Comparison of ENCODE assay signal across 8 cellular contexts in genomic region chr1:58781541-58782307, GRCh38. TPM values are rescaled to one million over a fixed set of nuclear protein-coding genes. Genes with fewer than 3 reads are reported as not detected.
A peak's percentile ranks its signal among the peaks of the same experiment; 100 is the strongest.
DNase-seq lines count a peak whose midpoint lies in the region; ATAC-seq and TF ChIP-seq lines count a peak whose summit lies in the region.

No MANE protein-coding gene starts in this region.

- 1% methylated on average over 34 to 38 of the region's 42 CpGs for WGBS in upper lobe of left lung, 2 donors

- H3K9me3 ChIP-seq in HUES48 (ENCODE audit: control insufficient read depth, insufficient read depth, low read length) = no peaks in the 10 kb centered on the region
- H3K9me3 ChIP-seq in RWPE2 (ENCODE audit: severe bottlenecking) = no peaks in the 10 kb centered on the region
- no peaks in the 10 kb centered on the region for H3K9me3 ChIP-seq in upper lobe of left lung

- CTCF ChIA-PET in activated naive CD4-positive, alpha-beta T cell treated with anti-CD3 and anti-CD28 coated beads, Interleukin-2, amount 10 ng/mL, durations not matched to agents 7 days and 5 days (lab: Charles Lee) = interaction anchor here (0.7 to 2.0 kb wide), 10 partner anchors 8 to 917 kb away, joined by 3 to 11 read pairs (median 4); no protein-coding TSS in a partner anchor

- peaks cover 23% of the 10 kb centered on the region for H3K4me1 Mint-ChIP-seq in CD14-positive monocyte
- peaks cover 33% of the 10 kb centered on the region for H3K4me1 Mint-ChIP-seq in activated naive CD4-positive, alpha-beta T cell treated with anti-CD3 and anti-CD28 coated beads, Interleukin-2, amount 10 ng/mL, durations not matched to agents 7 days and 5 days
- H3K4me1 Mint-ChIP-seq in glutamatergic neuron (ENCODE audit: low read depth, unreplicated experiment) = peaks cover 2% of the 10 kb centered on the region

- H3K36me3 ChIP-seq in HUES48 (ENCODE audit: control insufficient read depth, insufficient read depth, low read length) = no peaks in the 10 kb centered on the region
- H3K36me3 ChIP-seq in RWPE2 (ENCODE audit: low read depth) = peaks cover 30% of the 10 kb centered on the region
- H3K36me3 ChIP-seq in upper lobe of left lung = peaks cover 0 to 19% (median 3%) of the 10 kb centered on the region in 4 donors

- peak overlapping the region; percentile 70 for H3K4me3 ChIP-seq in HUES48 (ENCODE audit: low read depth, low read length)
- peak overlapping the region; percentile 83 for H3K4me3 ChIP-seq in RWPE2 (ENCODE audit: severe bottlenecking)
- peak overlapping the region; percentile 73 to 87 (median 84) for H3K4me3 ChIP-seq in upper lobe of left lung

- H3K4me1 ChIP-seq in HUES48 (ENCODE audit: control insufficient read depth, insufficient read depth, low read length) = peaks cover 10% of the 10 kb centered on the region
- H3K4me1 ChIP-seq in RWPE2 (ENCODE audit: insufficient read depth, poor library complexity, severe bottlenecking) = peaks cover 26% of the 10 kb centered on the region
- peaks cover 10 to 23% (median 15%) of the 10 kb centered on the region in 4 donors for H3K4me1 ChIP-seq in upper lobe of left lung

- ATAC-seq in RWPE2 (ENCODE audit: low read depth) (no peak), upper lobe of left lung (ENCODE audit: low FRiP score in 2 of 2) (no peak), HG03469 (IDR thresholded peaks at IDR 0.05; ENCODE audit: unreplicated experiment) (no peak)

- peak overlapping the region; percentile 72; the same call in 1 of the 2 replicates for H3K9ac ChIP-seq in HUES48 (ENCODE audit: low read depth, low read length)

- peaks cover 37 to 67% (median 52%) of the 10 kb centered on the region in 3 donors for H3K27me3 Mint-ChIP-seq in CD14-positive monocyte (ENCODE audit: low read depth in 3 of 3)
- H3K27me3 Mint-ChIP-seq in activated naive CD4-positive, alpha-beta T cell treated with anti-CD3 and anti-CD28 coated beads, Interleukin-2, amount 10 ng/mL, durations not matched to agents 7 days and 5 days = peaks cover 32% of the 10 kb centered on the region
- H3K27me3 Mint-ChIP-seq in glutamatergic neuron (ENCODE audit: unreplicated experiment) = peaks cover 14% of the 10 kb centered on the region

- peak; percentile 36 for TF ChIP-seq CTCF in CD14-positive monocyte (IDR thresholded peaks at IDR 0.05)
- TF ChIP-seq CTCF in RWPE2 (IDR thresholded peaks at IDR 0.05; ENCODE audit: poor library complexity, severe bottlenecking) = peak; percentile 52
- TF ChIP-seq CTCF in glutamatergic neuron (IDR thresholded peaks at IDR 0.05; ENCODE audit: partially characterized antibody, unreplicated experiment) = peak; percentile 34
- peak; percentile 42 to 66 (median 56) for TF ChIP-seq CTCF in upper lobe of left lung (IDR thresholded peaks at IDR 0.05)

- H3K9me3 Mint-ChIP-seq in CD14-positive monocyte (peaks cover 0 to 18% (median 4%) of the 10 kb centered on the region in 7 donors), glutamatergic neuron (ENCODE audit: unreplicated experiment) (peaks cover 22% of the 10 kb centered on the region)
- H3K9me3 Mint-ChIP-seq in activated naive CD4-positive, alpha-beta T cell treated with anti-CD3 and anti-CD28 coated beads, Interleukin-2, amount 10 ng/mL, durations not matched to agents 7 days and 5 days = no peaks in the 10 kb centered on the region

- H3K4me3 Mint-ChIP-seq in CD14-positive monocyte = peak overlapping the region; percentile 96 to 99
- H3K4me3 Mint-ChIP-seq in activated naive CD4-positive, alpha-beta T cell treated with anti-CD3 and anti-CD28 coated beads, Interleukin-2, amount 10 ng/mL, durations not matched to agents 7 days and 5 days = peak overlapping the region; percentile 81
- H3K4me3 Mint-ChIP-seq in glutamatergic neuron (ENCODE audit: unreplicated experiment) = peak overlapping the region; percentile 97

- peak; percentile 48 for DNase-seq in CD14-positive monocyte (ENCODE audit: low spot score)
- DNase-seq in RWPE2 (ENCODE audit: low spot score) = peak; percentile 61
- DNase-seq in activated naive CD4-positive, alpha-beta T cell treated with anti-CD3 and anti-CD28 coated beads, Interleukin-2, amount 10 ng/mL, durations not matched to agents 7 days and 5 days = peak; percentile 52
- peak; percentile 71 for DNase-seq in glutamatergic neuron
- peak in 51 of 56 donors; percentile 8 to 75 (median 50) for DNase-seq in nucleus accumbens (lab: John Stamatoyannopoulos, UW)
- DNase-seq in upper lobe of left lung = peak; percentile 51 to 93

- H3K27me3 ChIP-seq in HUES48 (ENCODE audit: control insufficient read depth, insufficient read depth, low read length) = peaks cover 42% of the 10 kb centered on the region
- no peaks in the 10 kb centered on the region for H3K27me3 ChIP-seq in RWPE2 (ENCODE audit: insufficient read depth, poor library complexity, severe bottlenecking)
- H3K27me3 ChIP-seq in upper lobe of left lung = no peaks in the 10 kb centered on the region

- H3K27ac ChIP-seq in HUES48 (ENCODE audit: low read depth, low read length) = no peak overlapping the region
- peak overlapping the region; percentile 95 for H3K27ac ChIP-seq in RWPE2 (ENCODE audit: poor library complexity, severe bottlenecking)
- peak overlapping the region; percentile 97 to 99 (median 99) for H3K27ac ChIP-seq in upper lobe of left lung

- peak in 1 of 4 donors; percentile 8 for TF ChIP-seq EP300 in upper lobe of left lung (IDR thresholded peaks at IDR 0.05)

- TF ChIP-seq POLR2A in upper lobe of left lung (IDR thresholded peaks at IDR 0.05) = peak in 3 of 4 donors; percentile 18 to 27 (median 21)

- H3K36me3 Mint-ChIP-seq in CD14-positive monocyte = peaks cover 4 to 11% of the 10 kb centered on the region in 2 donors
- H3K36me3 Mint-ChIP-seq in activated naive CD4-positive, alpha-beta T cell treated with anti-CD3 and anti-CD28 coated beads, Interleukin-2, amount 10 ng/mL, durations not matched to agents 7 days and 5 days = peaks cover 23% of the 10 kb centered on the region
- H3K36me3 Mint-ChIP-seq in glutamatergic neuron (ENCODE audit: unreplicated experiment) = peaks cover 5% of the 10 kb centered on the region

- H3K27ac Mint-ChIP-seq in CD14-positive monocyte (peak overlapping the region; percentile 47 to 89 (median 84)), glutamatergic neuron (ENCODE audit: unreplicated experiment) (peak overlapping the region; percentile 92)
- peak overlapping the region; percentile 95 for H3K27ac Mint-ChIP-seq in activated naive CD4-positive, alpha-beta T cell treated with anti-CD3 and anti-CD28 coated beads, Interleukin-2, amount 10 ng/mL, durations not matched to agents 7 days and 5 days

- intact Hi-C loops in CD14-positive monocyte (cut with micrococcal nuclease) = loop anchor here (5.0 to 10.0 kb wide), 6 partner anchors 39 to 913 kb away; partner anchors contain the start of gene FGGY (in 1 of the 2)

RNA-seq across cellular contexts. Expression of gene JUN, which starts 2.1 kb away (rescaled TPM):
- 10 to 100 TPM; 29.3 to 31.3 TPM for polyA plus RNA-seq in CD14-positive monocyte
- 83.1 TPM for total RNA-seq in glutamatergic neuron (ENCODE audit: unreplicated experiment)
- total RNA-seq in upper lobe of left lung = 100 to 1,000 TPM; 142 to 400 (median 236) TPM
